In the genomic region with DNA sequence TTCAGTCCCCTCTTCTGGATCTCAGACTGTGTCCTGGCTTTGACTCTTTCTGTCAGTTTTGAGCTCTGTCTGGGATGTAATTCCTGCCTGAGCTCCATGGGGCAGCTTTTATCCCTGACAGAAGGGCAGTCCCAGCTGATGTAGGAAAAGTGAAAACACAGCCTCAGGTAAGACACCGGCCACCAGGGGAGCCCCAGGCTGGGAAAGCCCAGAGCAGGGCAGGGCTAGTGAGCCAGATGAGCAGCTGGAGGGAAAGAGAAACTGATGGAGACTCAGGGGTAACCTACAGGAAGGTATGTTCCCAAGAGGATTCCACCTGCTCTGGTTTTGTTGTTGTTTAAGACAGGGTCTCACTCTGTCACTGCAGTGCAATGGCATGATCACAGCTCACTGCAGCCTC, we compare ENCODE assay signal across 8 cellular contexts. TPM values are rescaled to one million over a fixed set of nuclear protein-coding genes. Genes with fewer than 3 reads are reported as not detected.
DNase-seq lines count a peak whose midpoint lies in the region; ATAC-seq, FAIRE-seq and TF ChIP-seq lines count a peak whose summit lies in the region.
"Not testable (repeated sequence)": the region's sequence is repeated elsewhere in the genome, so short reads cannot be mapped to it uniquely, and the experiment has no call there.
"Had no signal": no experiment of that assay in that cellular context is flagged by ENCODE, and none has a peak within 500 bp of the region (broad histone marks: within the 10 kb centered on the region; RNA-seq: fewer than 3 reads in every experiment).

No MANE protein-coding gene starts in this region.

- intact Hi-C loops in naive thymus-derived CD4-positive, alpha-beta T cell (cut with micrococcal nuclease): not testable (repeated sequence)

- not testable (repeated sequence) for H3K4me3 ChIP-seq in A549; naive thymus-derived CD4-positive, alpha-beta T cell (ENCODE audit: low read length)

- not testable (repeated sequence) for H3K4me2 ChIP-seq in A549

- not testable (repeated sequence) for H3K36me3 Mint-ChIP-seq in HFFc6 (ENCODE audit: low read depth); T-helper 17 cell (ENCODE audit: low read depth); activated naive CD8-positive, alpha-beta T cell treated with anti-CD3 and anti-CD28 coated beads, Interleukin-2, amount 10 ng/mL, durations not matched to agents 7 days and 5 days; naive thymus-derived CD4-positive, alpha-beta T cell

- TF ChIP-seq CTCF in A549 (IDR thresholded peaks at IDR 0.05): not testable (repeated sequence)
- TF ChIP-seq CTCF in HFFc6 (IDR thresholded peaks at IDR 0.05): peak; percentile 16; the same call in 1 of the 2 replicates

- H3K36me3 ChIP-seq in naive thymus-derived CD4-positive, alpha-beta T cell (ENCODE audit: control insufficient read depth in 2 of 3, insufficient read depth in 3 of 3, low read length in 3 of 3): not testable (repeated sequence)

- H3K4me1 ChIP-seq in A549; naive thymus-derived CD4-positive, alpha-beta T cell (ENCODE audit: control insufficient read depth in 2 of 2, insufficient read depth in 2 of 2, low read length in 2 of 2): not testable (repeated sequence)

- CTCF ChIA-PET in A549 (lab: Yijun Ruan, JAX): interaction anchor here (0.7 to 1.6 kb wide), 2 partner anchors 11 to 32 kb away, joined by 3 read pairs; no protein-coding TSS in a partner anchor
- CTCF ChIA-PET in naive thymus-derived CD4-positive, alpha-beta T cell (lab: Charles Lee): not testable (repeated sequence)

- not testable (repeated sequence) for TF ChIP-seq EP300 in A549 (IDR thresholded peaks at IDR 0.05)

- H3K9me3 ChIP-seq in A549; T-helper 17 cell (ENCODE audit: control insufficient read depth, low read length, poor library complexity, severe bottlenecking); naive thymus-derived CD4-positive, alpha-beta T cell (ENCODE audit: control insufficient read depth in 2 of 3, low read length in 3 of 3): not testable (repeated sequence)

- H3K27me3 ChIP-seq in naive thymus-derived CD4-positive, alpha-beta T cell (ENCODE audit: control insufficient read depth in 2 of 2, insufficient read depth in 2 of 2, low read length in 2 of 2): not testable (repeated sequence)

- ATAC-seq in A549: peak; percentile 84 to 92
- ATAC-seq in T-helper 17 cell: peak; percentile 59
- ATAC-seq in activated naive CD8-positive, alpha-beta T cell treated with anti-CD3 and anti-CD28 coated beads, Interleukin-2, amount 10 ng/mL, durations not matched to agents 7 days and 5 days (ENCODE audit: low read depth): peak; percentile 70
- peak; percentile 24 for ATAC-seq in esophagus mucosa
- ATAC-seq in naive thymus-derived CD4-positive, alpha-beta T cell: peak; percentile 46

- H3K4me3 Mint-ChIP-seq in HFFc6; T-helper 17 cell; activated naive CD8-positive, alpha-beta T cell treated with anti-CD3 and anti-CD28 coated beads, Interleukin-2, amount 10 ng/mL, durations not matched to agents 7 days and 5 days; naive thymus-derived CD4-positive, alpha-beta T cell: not testable (repeated sequence)

- H3K4me1 Mint-ChIP-seq in HFFc6 (ENCODE audit: low read depth); T-helper 17 cell; activated naive CD8-positive, alpha-beta T cell treated with anti-CD3 and anti-CD28 coated beads, Interleukin-2, amount 10 ng/mL, durations not matched to agents 7 days and 5 days; naive thymus-derived CD4-positive, alpha-beta T cell: not testable (repeated sequence)

- POLR2A ChIA-PET in A549 (lab: Yijun Ruan, JAX); activated naive CD8-positive, alpha-beta T cell treated with anti-CD3 and anti-CD28 coated beads, Interleukin-2, amount 10 ng/mL, durations not matched to agents 7 days and 5 days (lab: Charles Lee); naive thymus-derived CD4-positive, alpha-beta T cell (lab: Charles Lee): not testable (repeated sequence)

- FAIRE-seq in A549 (lab: Jason Lieb, UNC): peak; percentile 99

- not testable (repeated sequence) for H3K27ac ChIP-seq in A549; naive thymus-derived CD4-positive, alpha-beta T cell (ENCODE audit: low read depth, low read length)

- WGBS in A549 (ENCODE audit: missing lambda C conversion rate): no CpG with 5 or more reads among the region's 1 CpG

- DNase-seq in A549 (ENCODE audit: low read depth in 1 of 2, low spot score in 1 of 2); HFFc6; T-helper 17 cell; activated naive CD8-positive, alpha-beta T cell treated with anti-CD3 and anti-CD28 coated beads, Interleukin-2, amount 10 ng/mL, durations not matched to agents 7 days and 5 days; naive thymus-derived CD4-positive, alpha-beta T cell: not testable (repeated sequence)

- not testable (repeated sequence) for H3K27ac Mint-ChIP-seq in HFFc6; T-helper 17 cell; activated naive CD8-positive, alpha-beta T cell treated with anti-CD3 and anti-CD28 coated beads, Interleukin-2, amount 10 ng/mL, durations not matched to agents 7 days and 5 days; naive thymus-derived CD4-positive, alpha-beta T cell

- not testable (repeated sequence) for H3K9me3 Mint-ChIP-seq in HFFc6; activated naive CD8-positive, alpha-beta T cell treated with anti-CD3 and anti-CD28 coated beads, Interleukin-2, amount 10 ng/mL, durations not matched to agents 7 days and 5 days; naive thymus-derived CD4-positive, alpha-beta T cell

- TF ChIP-seq POLR2A in A549 (IDR thresholded peaks at IDR 0.05; ENCODE audit: low read length): not testable (repeated sequence)

- not testable (repeated sequence) for TF ChIP-seq RAD21 in A549 (conservative IDR thresholded peaks at IDR 0.05 in 1 of 2, IDR thresholded peaks at IDR 0.05 in 1 of 2)

- peaks cover 28% of the 10 kb centered on the region for H3K27me3 Mint-ChIP-seq in HFFc6 (ENCODE audit: insufficient read depth)
- not testable (repeated sequence) for H3K27me3 Mint-ChIP-seq in T-helper 17 cell; activated naive CD8-positive, alpha-beta T cell treated with anti-CD3 and anti-CD28 coated beads, Interleukin-2, amount 10 ng/mL, durations not matched to agents 7 days and 5 days
- H3K27me3 Mint-ChIP-seq in naive thymus-derived CD4-positive, alpha-beta T cell: peaks cover 4 to 22% (median 6%) of the 10 kb centered on the region in 5 donors

RNA-seq across cellular contexts. Expression of a gene that starts 0.4 kb away (rescaled TPM):
- not detected in 2 replicates for polyA plus RNA-seq in A549 (2011; rRNA removed)
- polyA plus RNA-seq in A549 (2012; cell fraction: cytosol; rRNA removed): not detected in 2 replicates
- not detected in 2 replicates for polyA plus RNA-seq in A549 (2012; cell fraction: nucleus; rRNA removed)
- not detected in 3 replicates for polyA plus RNA-seq in A549 (2017; fragmentation: RNase III; extraction: RNeasy Plus Mini Kit Qiagen cat#74134 plus additional on column Dnase treatment)
- not detected in 2 replicates for polyA minus RNA-seq in A549 (2011; rRNA and poly(A)+ RNA removed)
- not detected for total RNA-seq in HFFc6 (2021; fragmentation: NEBNext Ultra II Directional; extraction: Animal tissue kit (Norgen Biotek cat#: 25700))
- not detected for total RNA-seq in T-helper 17 cell
- not detected for total RNA-seq in activated naive CD8-positive, alpha-beta T cell treated with anti-CD3 and anti-CD28 coated beads, Interleukin-2, amount 10 ng/mL, durations not matched to agents 7 days and 5 days
- total RNA-seq in esophagus mucosa: not detected
- total RNA-seq in naive thymus-derived CD4-positive, alpha-beta T cell: not detected
- polyA plus RNA-seq in naive thymus-derived CD4-positive, alpha-beta T cell: not detected
- total RNA-seq: Daoy, H7 had no signal

RNA-seq across cellular contexts. Expression of a gene that starts 3.5 kb away (rescaled TPM):
- polyA plus RNA-seq in A549 (2011; rRNA removed): not detected in 2 replicates
- not detected in 2 replicates for polyA plus RNA-seq in A549 (2012; cell fraction: cytosol; rRNA removed)
- not detected in 2 replicates for polyA plus RNA-seq in A549 (2012; cell fraction: nucleus; rRNA removed)
- not detected in 3 replicates for polyA plus RNA-seq in A549 (2017; fragmentation: RNase III; extraction: RNeasy Plus Mini Kit Qiagen cat#74134 plus additional on column Dnase treatment)
- not detected in 2 replicates for polyA minus RNA-seq in A549 (2011; rRNA and poly(A)+ RNA removed)
- not detected for total RNA-seq in HFFc6 (2021; fragmentation: NEBNext Ultra II Directional; extraction: Animal tissue kit (Norgen Biotek cat#: 25700))
- total RNA-seq in T-helper 17 cell: not detected
- total RNA-seq in activated naive CD8-positive, alpha-beta T cell treated with anti-CD3 and anti-CD28 coated beads, Interleukin-2, amount 10 ng/mL, durations not matched to agents 7 days and 5 days: not detected
- not detected for total RNA-seq in esophagus mucosa
- total RNA-seq in naive thymus-derived CD4-positive, alpha-beta T cell: not detected
- polyA plus RNA-seq in naive thymus-derived CD4-positive, alpha-beta T cell: not detected
- total RNA-seq: Daoy, H7 had no signal

RNA-seq across cellular contexts. Expression of a gene that starts 23.0 kb away (rescaled TPM):
- polyA plus RNA-seq in A549 (2011; rRNA removed) (not detected in 2 replicates), A549 (2017; fragmentation: RNase III; extraction: RNeasy Plus Mini Kit Qiagen cat#74134 plus additional on column Dnase treatment) (not detected in 3 replicates)
- polyA plus RNA-seq in A549 (2012; cell fraction: cytosol; rRNA removed): 0.12 TPM in 1 of 2 replicates, not detected in the other
- polyA plus RNA-seq in A549 (2012; cell fraction: nucleus; rRNA removed): 0.14 TPM in 1 of 2 replicates, not detected in the other
- not detected in 2 replicates for polyA minus RNA-seq in A549 (2011; rRNA and poly(A)+ RNA removed)
- not detected for total RNA-seq in HFFc6 (2021; fragmentation: NEBNext Ultra II Directional; extraction: Animal tissue kit (Norgen Biotek cat#: 25700))
- total RNA-seq in T-helper 17 cell (not detected), esophagus mucosa (not detected)
- total RNA-seq in activated naive CD8-positive, alpha-beta T cell treated with anti-CD3 and anti-CD28 coated beads, Interleukin-2, amount 10 ng/mL, durations not matched to agents 7 days and 5 days: not detected
- total RNA-seq in naive thymus-derived CD4-positive, alpha-beta T cell: not detected
- polyA plus RNA-seq in naive thymus-derived CD4-positive, alpha-beta T cell: not detected
- total RNA-seq: Daoy, H7 had no signal

RNA-seq across cellular contexts. Expression of a gene that starts 41.1 kb away (rescaled TPM):
- polyA plus RNA-seq in A549 (2011; rRNA removed): not detected in 2 replicates
- polyA plus RNA-seq in A549 (2012; cell fraction: cytosol; rRNA removed): not detected in 2 replicates
- 0.16 TPM in 1 of 2 replicates, not detected in the other for polyA plus RNA-seq in A549 (2012; cell fraction: nucleus; rRNA removed)
- polyA plus RNA-seq in A549 (2017; fragmentation: RNase III; extraction: RNeasy Plus Mini Kit Qiagen cat#74134 plus additional on column Dnase treatment): not detected in 3 replicates
- not detected in 2 replicates for polyA minus RNA-seq in A549 (2011; rRNA and poly(A)+ RNA removed)
- not detected for total RNA-seq in HFFc6 (2021; fragmentation: NEBNext Ultra II Directional; extraction: Animal tissue kit (Norgen Biotek cat#: 25700))
- total RNA-seq in T-helper 17 cell: not detected
- not detected for total RNA-seq in activated naive CD8-positive, alpha-beta T cell treated with anti-CD3 and anti-CD28 coated beads, Interleukin-2, amount 10 ng/mL, durations not matched to agents 7 days and 5 days
- total RNA-seq in esophagus mucosa: not detected
- not detected for total RNA-seq in naive thymus-derived CD4-positive, alpha-beta T cell
- polyA plus RNA-seq in naive thymus-derived CD4-positive, alpha-beta T cell: not detected
- total RNA-seq: Daoy, H7 had no signal

RNA-seq across cellular contexts. Expression of a gene that starts 48.4 kb away (rescaled TPM):
- 0.90 and 1.1 TPM in 2 replicates for polyA plus RNA-seq in A549 (2011; rRNA removed)
- polyA plus RNA-seq in A549 (2012; cell fraction: cytosol; rRNA removed): 1.1 and 1.5 TPM in 2 replicates
- polyA plus RNA-seq in A549 (2012; cell fraction: nucleus; rRNA removed): 1.8 and 2.4 TPM in 2 replicates
- polyA plus RNA-seq in A549 (2017; fragmentation: RNase III; extraction: RNeasy Plus Mini Kit Qiagen cat#74134 plus additional on column Dnase treatment): 0.71 to 1.1 TPM (median 0.99 TPM) in 3 replicates
- polyA minus RNA-seq in A549 (2011; rRNA and poly(A)+ RNA removed): 0.44 and 0.54 TPM in 2 replicates
- total RNA-seq in HFFc6 (2021; fragmentation: NEBNext Ultra II Directional; extraction: Animal tissue kit (Norgen Biotek cat#: 25700)): not detected
- total RNA-seq in T-helper 17 cell: not detected
- total RNA-seq in activated naive CD8-positive, alpha-beta T cell treated with anti-CD3 and anti-CD28 coated beads, Interleukin-2, amount 10 ng/mL, durations not matched to agents 7 days and 5 days: not detected
- total RNA-seq in esophagus mucosa: 298 TPM
- total RNA-seq in naive thymus-derived CD4-positive, alpha-beta T cell: not detected
- not detected for polyA plus RNA-seq in naive thymus-derived CD4-positive, alpha-beta T cell
- total RNA-seq: H7 had no signal

Comparison
In these comparisons a context has a peak if more than half of its experiments do, and no peak if none do; other contexts are left out.
1. ATAC-seq: peak in every context shown above with its lines; median percentile 88 in A549; 70 in activated naive CD8-positive, alpha-beta T cell treated with anti-CD3 and anti-CD28 coated beads, Interleukin-2, amount 10 ng/mL, durations not matched to agents 7 days and 5 days; 59 in T-helper 17 cell; 46 in naive thymus-derived CD4-positive, alpha-beta T cell; 24 in esophagus mucosa.